ENCODE assay signal across 15 cellular contexts in genomic region chr12:22034709-22035506, GRCh38. TPM values are rescaled to one million over a fixed set of nuclear protein-coding genes. Genes with fewer than 3 reads are reported as not detected.
DNase-seq lines count a peak whose midpoint lies in the region; ATAC-seq, FAIRE-seq and TF ChIP-seq lines count a peak whose summit lies in the region.
"Had no signal": no experiment of that assay in that cellular context is flagged by ENCODE, and none has a peak within 500 bp of the region (broad histone marks: within the 10 kb centered on the region; RNA-seq: fewer than 3 reads in every experiment).

No MANE protein-coding gene starts in this region.

- H3K9me3 ChIP-seq in T-helper 17 cell (ENCODE audit: control insufficient read depth, low read length, poor library complexity, severe bottlenecking) (no peaks in the 10 kb centered on the region), pancreas (no peaks in the 10 kb centered on the region)

- TF ChIP-seq CTCF in pancreas (IDR thresholded peaks at IDR 0.05): no peak
- no peak for TF ChIP-seq CTCF in activated CD8-positive, alpha-beta T cell treated with anti-CD3 and anti-CD28 coated beads for 36 hours (IDR thresholded peaks at IDR 0.05)

- H3K4me1 ChIP-seq in pancreas: peaks cover 7 to 18% (median 10%) of the 10 kb centered on the region in 3 donors

- H3K4me3 Mint-ChIP-seq in T-helper 17 cell: peak overlapping the region; percentile 49
- H3K4me3 Mint-ChIP-seq in activated CD8-positive, alpha-beta T cell treated with anti-CD3 and anti-CD28 coated beads for 36 hours: no peak overlapping the region
- H3K4me3 Mint-ChIP-seq: activated naive CD4-positive, alpha-beta T cell treated with anti-CD3 and anti-CD28 coated beads, Interleukin-2, amount 50 U/mL, for 24 hours; CD4-positive, CD25-positive, alpha-beta regulatory T cell had no signal

- no peaks in the 10 kb centered on the region for H3K36me3 ChIP-seq in pancreas

- H3K36me3 Mint-ChIP-seq in T-helper 17 cell (ENCODE audit: low read depth): peaks cover 3% of the 10 kb centered on the region
- no peaks in the 10 kb centered on the region for H3K36me3 Mint-ChIP-seq in activated CD8-positive, alpha-beta T cell treated with anti-CD3 and anti-CD28 coated beads for 36 hours (ENCODE audit: low read depth)
- H3K36me3 Mint-ChIP-seq: activated naive CD4-positive, alpha-beta T cell treated with anti-CD3 and anti-CD28 coated beads, Interleukin-2, amount 50 U/mL, for 24 hours; CD4-positive, CD25-positive, alpha-beta regulatory T cell had no signal

- no peak overlapping the region for H3K4me3 ChIP-seq in pancreas

- peak; percentile 23 for DNase-seq in EH (ENCODE audit: low read depth)
- DNase-seq in T-helper 17 cell: no peak
- peak; percentile 47 for DNase-seq in fibroblast of peridontal ligament (ENCODE audit: extremely low read depth)
- no peak for DNase-seq in pancreas
- DNase-seq in NCI-H524 treated with DMSO at 0.1 percent for 48 hours (lab: John Stamatoyannopoulos, UW): no peak
- no peak for DNase-seq in mesenteric fat pad (ENCODE audit: low spot score)
- no peak for DNase-seq in activated naive CD4-positive, alpha-beta T cell treated with anti-CD3 and anti-CD28 coated beads, Interleukin-2, amount 50 U/mL, for 16 hours
- no peak for DNase-seq in activated CD8-positive, alpha-beta T cell treated with anti-CD3 and anti-CD28 coated beads for 36 hours
- DNase-seq: CD4-positive, CD25-positive, alpha-beta regulatory T cell; MM.1S; PC-3; stimulated activated CD4-positive, alpha-beta T cell treated with anti-CD3 and anti-CD28 coated beads, Interleukin-4, amount 100 ng/mL, for 24 hours; stimulated activated naive CD4-positive, alpha-beta T cell; T-helper 2 cell had no signal

- H3K27ac Mint-ChIP-seq in T-helper 17 cell: no peak overlapping the region
- no peak overlapping the region for H3K27ac Mint-ChIP-seq in activated CD8-positive, alpha-beta T cell treated with anti-CD3 and anti-CD28 coated beads for 36 hours
- H3K27ac Mint-ChIP-seq: activated naive CD4-positive, alpha-beta T cell treated with anti-CD3 and anti-CD28 coated beads, Interleukin-2, amount 50 U/mL, for 24 hours had no signal

- no peak for FAIRE-seq in pancreas (lab: Jason Lieb, UNC)

- no peaks in the 10 kb centered on the region for H3K9me3 Mint-ChIP-seq in activated CD8-positive, alpha-beta T cell treated with anti-CD3 and anti-CD28 coated beads for 36 hours
- H3K9me3 Mint-ChIP-seq: activated naive CD4-positive, alpha-beta T cell treated with anti-CD3 and anti-CD28 coated beads, Interleukin-2, amount 50 U/mL, for 24 hours had no signal

- intact Hi-C loops in pancreas (cut with DNase I): no loop called here
- intact Hi-C loops in activated CD8-positive, alpha-beta T cell treated with anti-CD3 and anti-CD28 coated beads for 36 hours (cut with micrococcal nuclease): no loop called here

- POLR2A ChIA-PET in activated CD8-positive, alpha-beta T cell treated with anti-CD3 and anti-CD28 coated beads for 36 hours (lab: Charles Lee): no interaction called here

- ATAC-seq in T-helper 17 cell (no peak), pancreas (peak; percentile 48 to 88 (median 59))
- ATAC-seq in activated CD8-positive, alpha-beta T cell treated with anti-CD3 and anti-CD28 coated beads for 36 hours: no peak
- ATAC-seq: PC-3 had no signal

- peaks cover 14% of the 10 kb centered on the region for H3K27me3 Mint-ChIP-seq in T-helper 17 cell
- H3K27me3 Mint-ChIP-seq in activated CD8-positive, alpha-beta T cell treated with anti-CD3 and anti-CD28 coated beads for 36 hours: no peaks in the 10 kb centered on the region
- H3K27me3 Mint-ChIP-seq: activated naive CD4-positive, alpha-beta T cell treated with anti-CD3 and anti-CD28 coated beads, Interleukin-2, amount 50 U/mL, for 24 hours had no signal

- H3K4me1 Mint-ChIP-seq in T-helper 17 cell: peaks cover 8% of the 10 kb centered on the region
- peaks cover 4% of the 10 kb centered on the region for H3K4me1 Mint-ChIP-seq in activated CD8-positive, alpha-beta T cell treated with anti-CD3 and anti-CD28 coated beads for 36 hours (ENCODE audit: low read depth)

- CTCF ChIA-PET in activated CD8-positive, alpha-beta T cell treated with anti-CD3 and anti-CD28 coated beads for 36 hours (lab: Charles Lee): interaction anchor here (0.9 to 1.3 kb wide), 3 partner anchors 9 to 408 kb away, joined by 3 read pairs; no protein-coding TSS in a partner anchor

- 10 to 11% methylated on average over 4 of the region's 4 CpGs for WGBS in pancreas, 2 donors

- H3K27ac ChIP-seq in pancreas: peak overlapping the region in 2 of 4 donors; percentile 11 to 53

- H3K27me3 ChIP-seq in pancreas: no peaks in the 10 kb centered on the region

RNA-seq across cellular contexts. Expression of gene CMAS, which starts 11.1 kb away (rescaled TPM):
- total RNA-seq in T-helper 17 cell (10 to 100 TPM; 10.7 to 15.2 TPM), pancreas (10 to 100 TPM; 10.9 to 18.9 (median 16.0) TPM), mesenteric fat pad (19.8 TPM)
- polyA plus RNA-seq in pancreas: 10 to 100 TPM; 12.8 to 23.6 TPM
- 10 to 100 TPM; 33.8 to 35.6 TPM for total RNA-seq in activated CD8-positive, alpha-beta T cell treated with anti-CD3 and anti-CD28 coated beads for 36 hours

Comparison
In these comparisons a context has a peak if more than half of its experiments do, and no peak if none do; other contexts are left out.
1. DNase-seq: peak in EH (single experiment) and fibroblast of peridontal ligament (single experiment); none in T-helper 17 cell (0 of 3), pancreas (0 of 6), NCI-H524 treated with DMSO at 0.1 percent for 48 hours (single experiment), mesenteric fat pad (single experiment), activated naive CD4-positive, alpha-beta T cell treated with anti-CD3 and anti-CD28 coated beads, Interleukin-2, amount 50 U/mL, for 16 hours (single experiment) and activated CD8-positive, alpha-beta T cell treated with anti-CD3 and anti-CD28 coated beads for 36 hours (single experiment).
2. ATAC-seq: peak in pancreas (4 of 4); none in T-helper 17 cell (single experiment) and activated CD8-positive, alpha-beta T cell treated with anti-CD3 and anti-CD28 coated beads for 36 hours (single experiment).